8 cellular contexts compared by ENCODE assay signal in genomic region chr15:48358229-48358641, GRCh38. TPM values are rescaled to one million over a fixed set of nuclear protein-coding genes. Genes with fewer than 3 reads are reported as not detected.
DNase-seq lines count a peak whose midpoint lies in the region; FAIRE-seq and TF ChIP-seq lines count a peak whose summit lies in the region.

No MANE protein-coding gene starts in this region.

- DNase-seq in BE2C, result no peak
- peak; percentile 59 for DNase-seq in SK-MEL-5 (ENCODE audit: low read depth, low spot score)
- DNase-seq in frontal cortex (ENCODE audit: low spot score in 2 of 2), result peak in 1 of 2 donors; percentile 30
- no peak for DNase-seq in HuH-7.5 (ENCODE audit: low spot score)
- no peak for DNase-seq in stimulated activated CD4-positive, alpha-beta T cell treated with anti-CD3 and anti-CD28 coated beads, Interleukin-4, amount 100 ng/mL, for 4 hours
- no peak for DNase-seq in HuH-7 (ENCODE audit: low spot score)

- H3K9ac ChIP-seq in skeletal muscle satellite cell (ENCODE audit: low read depth, low read length), result peak overlapping the region; percentile 31

- no peaks in the 10 kb centered on the region for H3K27me3 ChIP-seq in BE2C
- no peaks in the 10 kb centered on the region for H3K27me3 ChIP-seq in skeletal muscle satellite cell (ENCODE audit: control insufficient read depth, insufficient read depth, low read length)

- POLR2A ChIA-PET in HEK293 (lab: Yijun Ruan, JAX), result interaction anchor here (1.4 kb wide), 1 partner anchor 287 kb away, joined by 4 read pairs; no protein-coding TSS in a partner anchor

- TF ChIP-seq CTCF in BE2C (IDR thresholded peaks at IDR 0.05; ENCODE audit: low read depth, low read length) (peak; percentile 58), HEK293 (tag by site-specific recombination; IDR thresholded peaks at IDR 0.05) (peak; percentile 39; the same call in 1 of the 2 replicates)

- CTCF ChIA-PET in HEK293 (lab: Yijun Ruan, JAX), result interaction anchor here (0.5 to 1.8 kb wide), 18 partner anchors 13 to 768 kb away, joined by 3 to 6 read pairs (median 4); no protein-coding TSS in a partner anchor

- no peak overlapping the region for H3K27ac ChIP-seq in HEK293 (ENCODE audit: extremely low read depth, low read depth, low read length)

- H3K9me3 ChIP-seq in BE2C (no peaks in the 10 kb centered on the region), HEK293 (ENCODE audit: control insufficient read depth, insufficient read depth, low read depth, low read length) (no peaks in the 10 kb centered on the region), skeletal muscle satellite cell (replicated peaks; ENCODE audit: low read length) (no peaks in the 10 kb centered on the region)

- H3K36me3 ChIP-seq in BE2C, result no peaks in the 10 kb centered on the region
- H3K36me3 ChIP-seq in HEK293 (ENCODE audit: control insufficient read depth in 2 of 2, insufficient read depth in 1 of 2, low read length in 2 of 2), result no peaks in the 10 kb centered on the region
- H3K36me3 ChIP-seq in skeletal muscle satellite cell (ENCODE audit: insufficient read depth, low read length), result no peaks in the 10 kb centered on the region

- FAIRE-seq in frontal cortex (lab: Jason Lieb, UNC), result peak; percentile 63

- H3K4me1 ChIP-seq in BE2C, result peaks cover 3% of the 10 kb centered on the region; the same call in 1 of the 2 replicates
- H3K4me1 ChIP-seq in HEK293 (ENCODE audit: control insufficient read depth, insufficient read depth, low read length), result peaks cover 6% of the 10 kb centered on the region
- H3K4me1 ChIP-seq in skeletal muscle satellite cell (ENCODE audit: control insufficient read depth, insufficient read depth, low read length), result peaks cover 24% of the 10 kb centered on the region

- H3K4me3 ChIP-seq in BE2C (ENCODE audit: low read depth, low read length) (no peak overlapping the region), HEK293 (ENCODE audit: low read depth, low read length) (no peak overlapping the region), skeletal muscle satellite cell (ENCODE audit: low read length) (no peak overlapping the region)

- H3K4me2 ChIP-seq in skeletal muscle satellite cell (ENCODE audit: low read length), result peak overlapping the region; percentile 41

- in situ Hi-C loops in SK-MEL-5 (cut with HindIII; ENCODE audit: low pct_unique_long_range_greater_than_20kb, low sequenced_read_pairs), result no loop called here

TF ChIP-seq in HEK293, 187 proteins besides CTCF, POLR2A, EP300 and RAD21 (continues in another document):
- TF ChIP-seq KLF10 (tag by site-specific recombination; IDR thresholded peaks at IDR 0.05) (no peak), ZNF366 (tag by site-specific recombination; conservative IDR thresholded peaks at IDR 0.05) (no peak), ZNF350 (tag by site-specific recombination; IDR thresholded peaks at IDR 0.05) (no peak), ZNF776 (tag by site-specific recombination; IDR thresholded peaks at IDR 0.05; ENCODE audit: borderline replicate concordance) (no peak), ZNF654 (tag by site-specific recombination; IDR thresholded peaks at IDR 0.05; ENCODE audit: low read depth) (peak; percentile 83), ZNF335 (tag by site-specific recombination; conservative IDR thresholded peaks at IDR 0.05) (peak; percentile 33), ZNF248 (tag by site-specific recombination; IDR thresholded peaks at IDR 0.05) (no peak), ZNF548 (tag by site-specific recombination; IDR thresholded peaks at IDR 0.05) (no peak), ZNF785 (tag by site-specific recombination; IDR thresholded peaks at IDR 0.05) (no peak), ZNF157 (tag by site-specific recombination; IDR thresholded peaks at IDR 0.05) (no peak), ZNF416 (tag by site-specific recombination; IDR thresholded peaks at IDR 0.05) (no peak), ZNF175 (tag by site-specific recombination; IDR thresholded peaks at IDR 0.05) (no peak), ZNF624 (tag by site-specific recombination; IDR thresholded peaks at IDR 0.05) (no peak), ZNF521 (tag by site-specific recombination; IDR thresholded peaks at IDR 0.05) (no peak), ZNF510 (tag by site-specific recombination; IDR thresholded peaks at IDR 0.05; ENCODE audit: insufficient replicate concordance) (no peak), ZNF221 (tag by site-specific recombination; IDR thresholded peaks at IDR 0.05; ENCODE audit: borderline replicate concordance) (no peak), ZNF16 (tag by site-specific recombination; IDR thresholded peaks at IDR 0.05; ENCODE audit: low read depth) (no peak), ZNF394 (tag by site-specific recombination; IDR thresholded peaks at IDR 0.05; ENCODE audit: borderline replicate concordance) (no peak)
- TF ChIP-seq, protein P1, sequence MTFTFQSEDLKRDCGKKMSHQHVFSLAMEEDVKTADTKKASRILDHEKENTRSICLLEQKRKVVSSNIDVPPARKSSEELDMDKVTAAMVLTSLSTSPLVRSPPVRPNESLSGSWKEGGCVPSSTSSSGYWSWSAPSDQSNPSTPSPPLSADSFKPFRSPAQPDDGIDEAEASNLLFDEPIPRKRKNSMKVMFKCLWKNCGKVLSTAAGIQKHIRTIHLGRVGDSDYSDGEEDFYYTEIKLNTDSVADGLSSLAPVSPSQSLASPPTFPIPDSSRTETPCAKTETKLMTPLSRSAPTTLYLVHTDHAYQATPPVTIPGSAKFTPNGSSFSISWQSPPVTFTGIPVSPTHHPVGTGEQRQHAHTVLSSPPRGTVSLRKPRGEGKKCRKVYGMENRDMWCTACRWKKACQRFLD (tag by site-specific recombination; IDR thresholded peaks at IDR 0.05), result no peak
- TF ChIP-seq, protein P2, sequence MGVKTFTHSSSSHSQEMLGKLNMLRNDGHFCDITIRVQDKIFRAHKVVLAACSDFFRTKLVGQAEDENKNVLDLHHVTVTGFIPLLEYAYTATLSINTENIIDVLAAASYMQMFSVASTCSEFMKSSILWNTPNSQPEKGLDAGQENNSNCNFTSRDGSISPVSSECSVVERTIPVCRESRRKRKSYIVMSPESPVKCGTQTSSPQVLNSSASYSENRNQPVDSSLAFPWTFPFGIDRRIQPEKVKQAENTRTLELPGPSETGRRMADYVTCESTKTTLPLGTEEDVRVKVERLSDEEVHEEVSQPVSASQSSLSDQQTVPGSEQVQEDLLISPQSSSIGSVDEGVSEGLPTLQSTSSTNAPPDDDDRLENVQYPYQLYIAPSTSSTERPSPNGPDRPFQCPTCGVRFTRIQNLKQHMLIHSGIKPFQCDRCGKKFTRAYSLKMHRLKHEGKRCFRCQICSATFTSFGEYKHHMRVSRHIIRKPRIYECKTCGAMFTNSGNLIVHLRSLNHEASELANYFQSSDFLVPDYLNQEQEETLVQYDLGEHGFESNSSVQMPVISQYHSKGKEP (tag by site-specific recombination; IDR thresholded peaks at IDR 0.05), result no peak
- TF ChIP-seq, protein P3, sequence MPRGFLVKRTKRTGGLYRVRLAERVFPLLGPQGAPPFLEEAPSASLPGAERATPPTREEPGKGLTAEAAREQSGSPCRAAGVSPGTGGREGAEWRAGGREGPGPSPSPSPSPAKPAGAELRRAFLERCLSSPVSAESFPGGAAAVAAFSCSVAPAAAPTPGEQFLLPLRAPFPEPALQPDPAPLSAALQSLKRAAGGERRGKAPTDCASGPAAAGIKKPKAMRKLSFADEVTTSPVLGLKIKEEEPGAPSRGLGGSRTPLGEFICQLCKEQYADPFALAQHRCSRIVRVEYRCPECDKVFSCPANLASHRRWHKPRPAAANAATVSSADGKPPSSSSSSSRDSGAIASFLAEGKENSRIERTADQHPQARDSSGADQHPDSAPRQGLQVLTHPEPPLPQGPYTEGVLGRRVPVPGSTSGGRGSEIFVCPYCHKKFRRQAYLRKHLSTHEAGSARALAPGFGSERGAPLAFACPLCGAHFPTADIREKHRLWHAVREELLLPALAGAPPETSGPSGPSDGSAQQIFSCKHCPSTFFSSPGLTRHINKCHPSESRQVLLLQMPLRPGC (tag by site-specific recombination; IDR thresholded peaks at IDR 0.05), result no peak
- TF ChIP-seq, protein P4, sequence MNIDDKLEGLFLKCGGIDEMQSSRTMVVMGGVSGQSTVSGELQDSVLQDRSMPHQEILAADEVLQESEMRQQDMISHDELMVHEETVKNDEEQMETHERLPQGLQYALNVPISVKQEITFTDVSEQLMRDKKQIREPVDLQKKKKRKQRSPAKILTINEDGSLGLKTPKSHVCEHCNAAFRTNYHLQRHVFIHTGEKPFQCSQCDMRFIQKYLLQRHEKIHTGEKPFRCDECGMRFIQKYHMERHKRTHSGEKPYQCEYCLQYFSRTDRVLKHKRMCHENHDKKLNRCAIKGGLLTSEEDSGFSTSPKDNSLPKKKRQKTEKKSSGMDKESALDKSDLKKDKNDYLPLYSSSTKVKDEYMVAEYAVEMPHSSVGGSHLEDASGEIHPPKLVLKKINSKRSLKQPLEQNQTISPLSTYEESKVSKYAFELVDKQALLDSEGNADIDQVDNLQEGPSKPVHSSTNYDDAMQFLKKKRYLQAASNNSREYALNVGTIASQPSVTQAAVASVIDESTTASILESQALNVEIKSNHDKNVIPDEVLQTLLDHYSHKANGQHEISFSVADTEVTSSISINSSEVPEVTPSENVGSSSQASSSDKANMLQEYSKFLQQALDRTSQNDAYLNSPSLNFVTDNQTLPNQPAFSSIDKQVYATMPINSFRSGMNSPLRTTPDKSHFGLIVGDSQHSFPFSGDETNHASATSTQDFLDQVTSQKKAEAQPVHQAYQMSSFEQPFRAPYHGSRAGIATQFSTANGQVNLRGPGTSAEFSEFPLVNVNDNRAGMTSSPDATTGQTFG (tag by site-specific recombination; IDR thresholded peaks at IDR 0.05; ENCODE audit: borderline replicate concordance), result no peak

RNA-seq across cellular contexts. Expression of gene DUT, which starts 27.0 kb away (rescaled TPM):
- 124 TPM for polyA plus RNA-seq in BE2C (2012; ENCODE audit: insufficient read depth, insufficient read length, low read depth)
- total RNA-seq in SK-MEL-5 (2014; rRNA removed; shearing (Covaris generic)), result 58.6 and 68.2 TPM in 2 replicates
- polyA plus RNA-seq in SK-MEL-5 (2015; cell fraction: cytosol; rRNA removed), result 54.9 and 60.3 TPM in 2 replicates
- polyA plus RNA-seq in SK-MEL-5 (2015; cell fraction: nucleus; rRNA removed), result 315 and 333 TPM in 2 replicates
- total RNA-seq in frontal cortex, result 62.8 TPM
- total RNA-seq in skeletal muscle satellite cell (2012; rRNA removed), result 52.4 and 57.8 TPM in 2 replicates
